In the genomic region with DNA sequence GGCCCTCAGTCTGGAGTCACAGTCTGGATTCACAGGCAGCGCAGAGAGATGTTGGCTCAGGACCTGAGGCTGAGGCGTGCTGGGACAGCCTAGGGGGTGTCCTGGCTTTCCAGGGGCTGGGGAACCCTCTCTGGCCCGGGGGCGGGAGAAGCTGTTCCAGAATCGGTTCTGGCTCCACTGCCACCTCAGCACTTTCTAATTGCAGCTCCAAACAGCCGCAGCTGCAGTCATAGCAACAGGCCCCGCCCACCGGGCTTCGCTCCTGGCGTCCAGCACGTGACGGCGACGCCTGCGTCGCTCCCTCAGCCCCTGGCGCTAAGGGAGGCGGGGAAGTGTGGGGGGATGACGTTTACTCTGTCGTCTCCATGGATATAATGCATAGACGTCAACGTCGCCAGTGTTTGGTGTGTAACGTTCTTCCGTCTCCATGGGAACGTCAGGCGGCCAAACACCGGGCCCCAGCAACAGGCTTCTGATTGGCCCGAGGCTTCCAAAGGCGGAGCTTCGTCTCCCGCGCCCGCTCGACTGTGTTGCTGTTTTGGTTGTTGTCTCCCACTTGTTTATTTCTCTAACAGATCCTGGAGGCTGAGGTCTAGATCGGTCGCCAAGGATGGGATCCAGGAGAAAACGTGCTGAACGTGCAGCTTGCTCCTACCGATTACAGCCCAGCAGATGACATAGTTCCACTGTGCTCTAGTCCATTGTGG, we compare ENCODE assay signal across 8 cellular contexts. TPM values are rescaled to one million over a fixed set of nuclear protein-coding genes. Genes with fewer than 3 reads are reported as not detected.
DNase-seq lines count a peak whose midpoint lies in the region; ATAC-seq and TF ChIP-seq lines count a peak whose summit lies in the region.

No MANE protein-coding gene starts in this region.

- DNase-seq in BE2C (peak; percentile 99), NCI-H526 treated with DMSO at 0.1 percent for 48 hours (lab: John Stamatoyannopoulos, UW) (peak; percentile 97), cortex of kidney (lab: John Stamatoyannopoulos, UW) (peak; percentile 97), left colon (peak; percentile 100)
- DNase-seq in activated CD4-positive, alpha-beta T cell treated with anti-CD3 and anti-CD28 coated beads, Interleukin-2, amount 50 U/mL, for 1 hour: peak; percentile 100
- peak; percentile 98 for DNase-seq in stimulated activated CD4-positive, alpha-beta T cell treated with anti-CD3 and anti-CD28 coated beads, Interleukin-1b, Interleukin-23, amount 100 ng/mL, for 4 hours (ENCODE audit: low read depth in 2 of 2)

- H3K9me3 ChIP-seq in BE2C: no peaks in the 10 kb centered on the region

- H3K4me3 ChIP-seq in BE2C (ENCODE audit: low read depth, low read length): peak overlapping the region; percentile 63

- intact Hi-C loops in left colon (cut with DNase I, micrococcal nuclease): no loop called here

- no peaks in the 10 kb centered on the region for H3K36me3 ChIP-seq in BE2C

- no peak for TF ChIP-seq CTCF in BE2C (IDR thresholded peaks at IDR 0.05; ENCODE audit: low read depth, low read length)

- H3K27me3 ChIP-seq in BE2C: no peaks in the 10 kb centered on the region

- H3K4me1 ChIP-seq in BE2C: peaks cover 8% of the 10 kb centered on the region; the same call in 1 of the 2 replicates

- ATAC-seq in GM19351 (IDR thresholded peaks at IDR 0.05; ENCODE audit: unreplicated experiment): peak; percentile 96
- peak; percentile 93 for ATAC-seq in HG03520 (IDR thresholded peaks at IDR 0.05; ENCODE audit: unreplicated experiment)
- peak; percentile 81 for ATAC-seq in left colon

RNA-seq across cellular contexts. Expression of a gene that starts 19.7 kb away (rescaled TPM):
- polyA plus RNA-seq in BE2C (2012; ENCODE audit: insufficient read depth, insufficient read length, low read depth): 5.2 TPM
- total RNA-seq in left colon: 100 to 1,000 TPM; 220 to 877 TPM

Comparison
In these comparisons a context has a peak if more than half of its experiments do, and no peak if none do; other contexts are left out.
1. Peak in every context shown above with its lines: DNase-seq, ATAC-seq and H3K4me3 ChIP-seq.